9 cellular contexts compared by ENCODE assay signal in genomic region chr4:9131420-9131819, GRCh38. TPM values are rescaled to one million over a fixed set of nuclear protein-coding genes. Genes with fewer than 3 reads are reported as not detected.
"Had no signal": no experiment of that assay in that cellular context is flagged by ENCODE, and none has a peak within 500 bp of the region (broad histone marks: within the 10 kb centered on the region; RNA-seq: fewer than 3 reads in every experiment).

No MANE protein-coding gene starts in this region.

RNA-seq across cellular contexts. Expression of gene FAM90A26, which starts 38.8 kb away (rescaled TPM):
- total RNA-seq: activated T-helper 17 cell treated with anti-CD3 and anti-CD28 coated beads, Interleukin-2, amount 50 U/mL, for 72 hours; endothelial cell of umbilical vein; esophagus squamous epithelium; kidney epithelial cell; liver; mesenteric fat pad; posterior vena cava; right atrium auricular region; smooth muscle cell had no signal
- polyA plus RNA-seq: endothelial cell of umbilical vein, liver, smooth muscle cell had no signal
